23 cellular contexts compared by ENCODE assay signal in genomic region chr2:145749556-145749955, GRCh38.
"Had no signal": no experiment of that assay in that cellular context is flagged by ENCODE, and none has a peak within 500 bp of the region (broad histone marks: within the 10 kb centered on the region; RNA-seq: fewer than 3 reads in every experiment).

No MANE protein-coding gene starts in this region.

- H3K4me3 ChIP-seq: esophagus squamous epithelium, gastroesophageal sphincter, left lung, lower lobe of right lung, pancreas, tibial artery, upper lobe of left lung, uterus had no signal

- H3K27ac ChIP-seq: lower lobe of right lung, pancreas, tibial artery, uterus had no signal

- H3K27ac Mint-ChIP-seq: effector memory CD8-positive, alpha-beta T cell; progenitor cell of endocrine pancreas; stimulated activated naive CD8-positive, alpha-beta T cell treated with anti-CD3 and anti-CD28 coated beads, Interleukin-15, Interleukin-2, amounts not matched to agents 100 ng/mL and 50 ng/mL, for 24 hours had no signal

- FAIRE-seq: pancreas had no signal

- DNase-seq: effector memory CD8-positive, alpha-beta T cell; esophagus squamous epithelium; foreskin fibroblast; glutamatergic neuron; islet precursor cell; left lung; lower lobe of right lung; mesenchymal stem cell; midbrain; occipital lobe; pancreas; right cardiac atrium; stimulated activated CD4-positive, alpha-beta T cell treated with anti-CD3 and anti-CD28 coated beads, Interleukin-15, amount 100 ng/mL, for 24 hours; stimulated activated CD4-positive, alpha-beta T cell treated with anti-CD3 and anti-CD28 coated beads, Interleukin-1b, Interleukin-23, amount 100 ng/mL, for 48 hours; stimulated activated CD4-positive, alpha-beta T cell treated with anti-CD3 and anti-CD28 coated beads, Interleukin-4, amount 100 ng/mL, for 24 hours; tibial artery; upper lobe of left lung; uterus had no signal

- H3K4me3 Mint-ChIP-seq: effector memory CD8-positive, alpha-beta T cell; stimulated activated memory B cell treated with anti-CD40 and anti-IgM and Interleukin-4, amounts not matched to agents 10 μg/mL and 1 μg/mL and 100 μg/mL, for 72 hours; stimulated activated naive CD8-positive, alpha-beta T cell treated with anti-CD3 and anti-CD28 coated beads, Interleukin-15, Interleukin-2, amounts not matched to agents 100 ng/mL and 50 ng/mL, for 24 hours had no signal

- H3K9me3 ChIP-seq: esophagus squamous epithelium, gastroesophageal sphincter, left lung, lower lobe of right lung, pancreas, tibial artery, upper lobe of left lung, uterus had no signal

- ATAC-seq: effector memory CD8-positive, alpha-beta T cell; gastroesophageal sphincter; left lung; lower lobe of right lung; pancreas; right cardiac atrium had no signal

- H3K36me3 Mint-ChIP-seq: natural killer cell treated with Interleukin-12 subunit alpha and Interleukin-12 subunit beta and Interleukin-15 and Interleukin-18, amount 100 ng/mL, for 72 hours; stimulated activated memory B cell treated with anti-CD40 and anti-IgM and Interleukin-4, amounts not matched to agents 10 μg/mL and 1 μg/mL and 100 μg/mL, for 72 hours had no signal

- H3K9me3 Mint-ChIP-seq: effector memory CD8-positive, alpha-beta T cell; natural killer cell treated with Interleukin-12 subunit alpha and Interleukin-12 subunit beta and Interleukin-15 and Interleukin-18, amount 100 ng/mL, for 72 hours had no signal

- H3K27me3 Mint-ChIP-seq: effector memory CD8-positive, alpha-beta T cell; progenitor cell of endocrine pancreas; stimulated activated memory B cell treated with anti-CD40 and anti-IgM and Interleukin-4, amounts not matched to agents 10 μg/mL and 1 μg/mL and 100 μg/mL, for 72 hours had no signal

- H3K36me3 ChIP-seq: esophagus squamous epithelium, gastroesophageal sphincter, left lung, lower lobe of right lung, pancreas, tibial artery, upper lobe of left lung, uterus had no signal

- H3K27me3 ChIP-seq: esophagus squamous epithelium, gastroesophageal sphincter, left lung, pancreas, tibial artery, upper lobe of left lung, uterus had no signal

- H3K4me1 ChIP-seq: uterus had no signal
